Comparison of ENCODE assay signal across 1 cellular context in genomic region chr13:51118809-51119431, GRCh38.
TF ChIP-seq lines count a peak whose summit lies in the region.

No MANE protein-coding gene starts in this region.

TF ChIP-seq in H1, 55 proteins besides CTCF, POLR2A, EP300 and RAD21 (continued from another document):
- TF ChIP-seq NANOG (IDR thresholded peaks at IDR 0.05; ENCODE audit: insufficient read depth, low read depth, low read length, poor library complexity, severe bottlenecking) (no peak), TAF7 (optimal IDR thresholded peaks at IDR 0.05; ENCODE audit: borderline replicate concordance, low read depth, low read length) (no peak), EZH2 (IDR thresholded peaks at IDR 0.05; ENCODE audit: low read depth, low read length, severe bottlenecking) (no peak), KDM1A (IDR thresholded peaks at IDR 0.05; ENCODE audit: borderline replicate concordance, low read length) (no peak), RNF2 (IDR thresholded peaks at IDR 0.05; ENCODE audit: borderline replicate concordance, low read depth, low read length, missing control alignments, poor library complexity, severe bottlenecking) (no peak), FOSL1 (IDR thresholded peaks at IDR 0.05; ENCODE audit: insufficient read depth, low read depth, low read length) (no peak), BRCA1 (IDR thresholded peaks at IDR 0.05; ENCODE audit: low read depth, low read length) (no peak), YY1 (IDR thresholded peaks at IDR 0.05; ENCODE audit: low read depth, low read length) (no peak), SP4 (IDR thresholded peaks at IDR 0.05; ENCODE audit: low read length) (no peak), TAF1 (IDR thresholded peaks at IDR 0.05; ENCODE audit: low read depth, low read length) (no peak), RBBP5 (IDR thresholded peaks at IDR 0.05; ENCODE audit: borderline replicate concordance, low read depth, low read length) (no peak), CHD1 (IDR thresholded peaks at IDR 0.05; ENCODE audit: low read depth, low read length) (no peak)
- TF ChIP-seq, protein P1, sequence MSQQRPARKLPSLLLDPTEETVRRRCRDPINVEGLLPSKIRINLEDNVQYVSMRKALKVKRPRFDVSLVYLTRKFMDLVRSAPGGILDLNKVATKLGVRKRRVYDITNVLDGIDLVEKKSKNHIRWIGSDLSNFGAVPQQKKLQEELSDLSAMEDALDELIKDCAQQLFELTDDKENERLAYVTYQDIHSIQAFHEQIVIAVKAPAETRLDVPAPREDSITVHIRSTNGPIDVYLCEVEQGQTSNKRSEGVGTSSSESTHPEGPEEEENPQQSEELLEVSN (IDR thresholded peaks at IDR 0.05) = no peak
